In genomic region chr7:158341097-158341496, GRCh38 we compare ENCODE assay signal across 7 cellular contexts.
DNase-seq lines count a peak whose midpoint lies in the region; ATAC-seq lines count a peak whose summit lies in the region.
"Not testable (repeated sequence)": the region's sequence is repeated elsewhere in the genome, so short reads cannot be mapped to it uniquely, and the experiment has no call there.

No MANE protein-coding gene starts in this region.

- H3K9me3 ChIP-seq in CD8-positive, alpha-beta memory T cell (ENCODE audit: low read length), result not testable (repeated sequence)

- intact Hi-C loops in cardiac septum (cut with DNase I); posterior vena cava (cut with DNase I): not testable (repeated sequence)

- peak overlapping the region in 1 of 7 donors; percentile 13 for H3K4me3 Mint-ChIP-seq in CD8-positive, alpha-beta memory T cell
- peak overlapping the region; percentile 2 for H3K4me3 Mint-ChIP-seq in activated naive CD8-positive, alpha-beta T cell treated with anti-CD3 and anti-CD28 coated beads for 36 hours
- peak overlapping the region in 1 of 2 donors; percentile 51 for H3K4me3 Mint-ChIP-seq in effector memory CD8-positive, alpha-beta T cell
- H3K4me3 Mint-ChIP-seq in stimulated activated effector memory CD8-positive, alpha-beta T cell treated with anti-CD3 and anti-CD28 coated beads, Interleukin-12 subunit alpha, Interleukin-12 subunit beta, amount 100 ng/mL, for 72 hours, result not testable (repeated sequence)

- CTCF ChIA-PET in CD8-positive, alpha-beta memory T cell (lab: Charles Lee), result not testable (repeated sequence)

- H3K4me3 ChIP-seq in CD8-positive, alpha-beta memory T cell (ENCODE audit: low read length), result not testable (repeated sequence)

- H3K9me3 Mint-ChIP-seq in CD8-positive, alpha-beta memory T cell, result peaks cover 0 to 26% (median 15%) of the 10 kb centered on the region in 5 donors
- peaks cover 40% of the 10 kb centered on the region for H3K9me3 Mint-ChIP-seq in activated naive CD8-positive, alpha-beta T cell treated with anti-CD3 and anti-CD28 coated beads for 36 hours
- peaks cover 18 to 44% of the 10 kb centered on the region in 2 donors for H3K9me3 Mint-ChIP-seq in effector memory CD8-positive, alpha-beta T cell
- H3K9me3 Mint-ChIP-seq in stimulated activated effector memory CD8-positive, alpha-beta T cell treated with anti-CD3 and anti-CD28 coated beads, Interleukin-12 subunit alpha, Interleukin-12 subunit beta, amount 100 ng/mL, for 72 hours, result peaks cover 30% of the 10 kb centered on the region

- H3K27ac ChIP-seq in CD8-positive, alpha-beta memory T cell (ENCODE audit: low read depth, low read length), result not testable (repeated sequence)

- not testable (repeated sequence) for H3K4me1 ChIP-seq in CD8-positive, alpha-beta memory T cell (ENCODE audit: insufficient read depth, low read length)

- POLR2A ChIA-PET in CD8-positive, alpha-beta memory T cell (lab: Charles Lee), result not testable (repeated sequence)

- not testable (repeated sequence) for H3K27me3 ChIP-seq in CD8-positive, alpha-beta memory T cell (ENCODE audit: insufficient read depth, low read length, poor library complexity, severe bottlenecking)

- H3K27me3 Mint-ChIP-seq in CD8-positive, alpha-beta memory T cell; activated naive CD8-positive, alpha-beta T cell treated with anti-CD3 and anti-CD28 coated beads for 36 hours; effector memory CD8-positive, alpha-beta T cell: not testable (repeated sequence)

- H3K27ac Mint-ChIP-seq in CD8-positive, alpha-beta memory T cell, result peak overlapping the region in 7 of 8 donors; percentile 32 to 77 (median 56)
- not testable (repeated sequence) for H3K27ac Mint-ChIP-seq in activated naive CD8-positive, alpha-beta T cell treated with anti-CD3 and anti-CD28 coated beads for 36 hours
- H3K27ac Mint-ChIP-seq in effector memory CD8-positive, alpha-beta T cell, result peak overlapping the region; percentile 7 to 82
- peak overlapping the region; percentile 92 for H3K27ac Mint-ChIP-seq in stimulated activated effector memory CD8-positive, alpha-beta T cell treated with anti-CD3 and anti-CD28 coated beads, Interleukin-12 subunit alpha, Interleukin-12 subunit beta, amount 100 ng/mL, for 72 hours

- H3K36me3 ChIP-seq in CD8-positive, alpha-beta memory T cell (ENCODE audit: insufficient read depth, low read length), result not testable (repeated sequence)

- not testable (repeated sequence) for ATAC-seq in effector memory CD8-positive, alpha-beta T cell (replicated peaks); stimulated activated effector memory CD8-positive, alpha-beta T cell treated with anti-CD3 and anti-CD28 coated beads, Interleukin-12 subunit alpha, Interleukin-12 subunit beta, amount 100 ng/mL, for 72 hours

- DNase-seq in CD8-positive, alpha-beta memory T cell; activated naive CD8-positive, alpha-beta T cell treated with anti-CD3 and anti-CD28 coated beads for 36 hours; effector memory CD8-positive, alpha-beta T cell; stimulated activated effector memory CD8-positive, alpha-beta T cell treated with anti-CD3 and anti-CD28 coated beads, Interleukin-12 subunit alpha, Interleukin-12 subunit beta, amount 100 ng/mL, for 72 hours (ENCODE audit: low spot score in 2 of 2): not testable (repeated sequence)
- DNase-seq in cardiac septum (ENCODE audit: low spot score) (peak; percentile 26), mucosa of gallbladder (ENCODE audit: low spot score) (peak; percentile 5), posterior vena cava (ENCODE audit: low spot score) (peak; percentile 44)

- not testable (repeated sequence) for H3K36me3 Mint-ChIP-seq in CD8-positive, alpha-beta memory T cell; activated naive CD8-positive, alpha-beta T cell treated with anti-CD3 and anti-CD28 coated beads for 36 hours
- H3K36me3 Mint-ChIP-seq in effector memory CD8-positive, alpha-beta T cell (ENCODE audit: insufficient read depth), result peaks cover 30% of the 10 kb centered on the region
- H3K36me3 Mint-ChIP-seq in stimulated activated effector memory CD8-positive, alpha-beta T cell treated with anti-CD3 and anti-CD28 coated beads, Interleukin-12 subunit alpha, Interleukin-12 subunit beta, amount 100 ng/mL, for 72 hours, result peaks cover 19% of the 10 kb centered on the region

- peaks cover 0 to 12% (median 0%) of the 10 kb centered on the region in 3 donors for H3K4me1 Mint-ChIP-seq in CD8-positive, alpha-beta memory T cell
- H3K4me1 Mint-ChIP-seq in activated naive CD8-positive, alpha-beta T cell treated with anti-CD3 and anti-CD28 coated beads for 36 hours, result not testable (repeated sequence)
- peaks cover 6 to 11% of the 10 kb centered on the region in 2 donors for H3K4me1 Mint-ChIP-seq in effector memory CD8-positive, alpha-beta T cell (ENCODE audit: low read depth in 2 of 2)
- peaks cover 44% of the 10 kb centered on the region for H3K4me1 Mint-ChIP-seq in stimulated activated effector memory CD8-positive, alpha-beta T cell treated with anti-CD3 and anti-CD28 coated beads, Interleukin-12 subunit alpha, Interleukin-12 subunit beta, amount 100 ng/mL, for 72 hours
